ENCODE assay signal across 7 cellular contexts in genomic region chr10:5580038-5580428, GRCh38. TPM values are rescaled to one million over a fixed set of nuclear protein-coding genes. Genes with fewer than 3 reads are reported as not detected.
"Had no signal": no experiment of that assay in that cellular context is flagged by ENCODE, and none has a peak within 500 bp of the region (broad histone marks: within the 10 kb centered on the region; RNA-seq: fewer than 3 reads in every experiment).

No MANE protein-coding gene starts in this region.

RNA-seq across cellular contexts. Expression of gene CALML3, which starts 55.3 kb away (rescaled TPM):
- total RNA-seq: GM23248, H4, H7, HepG2, HFFc6, HT1080 had no signal
- polyA plus RNA-seq: GM23248, HepG2, IgD-negative memory B cell had no signal
